ENCODE assay signal across 15 cellular contexts in the genomic region with DNA sequence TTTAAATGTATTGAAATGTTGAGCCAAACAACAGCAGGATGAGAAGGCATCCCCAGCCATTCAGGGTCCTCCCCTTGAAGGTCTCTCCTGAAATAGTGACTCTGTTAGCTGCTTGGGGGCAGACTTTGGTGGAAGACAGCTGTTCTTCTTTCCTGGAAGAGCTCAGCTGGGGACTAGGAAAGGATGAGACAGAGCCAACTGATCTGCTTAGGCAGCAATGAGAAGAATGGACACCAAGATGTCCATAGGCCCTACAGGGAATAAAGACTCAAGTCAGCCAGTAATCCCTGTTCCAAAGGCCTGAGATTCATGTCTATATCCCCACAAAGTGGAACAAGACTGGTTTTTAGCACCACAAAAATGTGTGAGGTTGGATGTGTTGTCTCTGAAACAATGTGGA.
DNase-seq lines count a peak whose midpoint lies in the region; ATAC-seq, FAIRE-seq and TF ChIP-seq lines count a peak whose summit lies in the region.
"Had no signal": no experiment of that assay in that cellular context is flagged by ENCODE, and none has a peak within 500 bp of the region (broad histone marks: within the 10 kb centered on the region; RNA-seq: fewer than 3 reads in every experiment).

No MANE protein-coding gene starts in this region.

- DNase-seq in AG10803 (ENCODE audit: low read depth) (peak; percentile 20), SJCRH30 (peak; percentile 44 to 67), myocyte (ENCODE audit: low read depth) (peak; percentile 43), HTR-8/SVneo (ENCODE audit: insufficient read length, low spot score) (no peak)
- DNase-seq: AML-193; CD8-positive, alpha-beta memory T cell; DMS53; GF-D8; H9; IMR-90 had no signal

- H3K4me1 ChIP-seq in SJCRH30: peaks cover 13% of the 10 kb centered on the region; the same call in 1 of the 2 replicates

- H3K27me3 ChIP-seq in SJCRH30: no peaks in the 10 kb centered on the region
- H3K27me3 ChIP-seq: BLaER1 had no signal

- H3K27ac ChIP-seq in SJCRH30 (peak overlapping the region; percentile 21; the same call in 1 of the 2 replicates), temporal lobe (ENCODE audit: low read depth, low read length) (peak overlapping the region; percentile 3)
- H3K27ac ChIP-seq: A549, BLaER1 had no signal

- TF ChIP-seq CTCF in AG10803 (conservative IDR thresholded peaks at IDR 0.05; ENCODE audit: low read length): no peak

- no peak for FAIRE-seq in HTR-8/SVneo (lab: Jason Lieb, UNC)
- FAIRE-seq: A549 had no signal

- H3K4me3 ChIP-seq in AG10803 (ENCODE audit: low read length): no peak overlapping the region
- no peak overlapping the region for H3K4me3 ChIP-seq in SJCRH30
- H3K4me3 ChIP-seq: A549, BLaER1, GM23338 had no signal

- ATAC-seq in GM18907 (IDR thresholded peaks at IDR 0.05; ENCODE audit: unreplicated experiment): no peak
- ATAC-seq: A549, GM23338 had no signal

- no peaks in the 10 kb centered on the region for H3K9me3 ChIP-seq in SJCRH30 (replicated peaks)
- H3K9me3 ChIP-seq: A549, BLaER1 had no signal

- no peaks in the 10 kb centered on the region for H3K36me3 ChIP-seq in SJCRH30
- H3K36me3 ChIP-seq: BLaER1 had no signal
